8 cellular contexts compared by ENCODE assay signal in the genomic region with DNA sequence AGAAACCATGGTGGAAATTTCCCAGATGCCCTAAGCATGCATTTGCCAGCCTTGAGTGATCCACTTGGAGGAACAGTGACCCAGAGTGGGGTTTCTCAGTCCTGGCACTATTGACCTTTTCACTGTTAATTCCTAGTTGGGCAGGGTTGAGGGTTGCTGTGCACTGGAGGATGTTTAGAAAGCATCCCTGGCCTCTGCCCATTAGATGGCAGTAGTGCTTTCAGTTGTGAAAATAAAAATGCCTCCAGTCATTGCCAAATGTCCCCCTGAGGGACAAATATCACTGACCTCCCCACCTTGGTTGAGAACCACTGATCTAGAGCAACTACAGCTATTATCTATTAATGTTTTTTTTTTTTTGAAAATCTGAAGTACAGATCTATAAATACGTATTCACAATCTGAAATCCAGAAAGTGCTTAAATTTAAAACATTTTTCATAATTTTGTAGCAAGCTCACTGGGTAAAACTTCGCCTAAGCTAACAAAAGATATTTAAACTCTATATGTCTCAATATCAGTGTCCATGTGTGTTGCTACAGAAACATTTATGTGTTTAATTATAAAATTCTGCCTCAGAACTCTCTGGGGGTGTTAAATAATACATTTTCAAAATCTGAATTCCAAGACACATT. TPM values are rescaled to one million over a fixed set of nuclear protein-coding genes. Genes with fewer than 3 reads are reported as not detected.
DNase-seq lines count a peak whose midpoint lies in the region; ATAC-seq, FAIRE-seq and TF ChIP-seq lines count a peak whose summit lies in the region.

No MANE protein-coding gene starts in this region.

- no TSS peak for BruUV-seq in HCT116 (replicated peaks; lab: Mats Ljungman, UMichigan)

- RAD21 ChIA-PET in HCT116 (lab: Charles Lee; ENCODE audit: low non-redundant PET in 1 of 2, low total read pairs in 2 of 2, uncharacterized antibody in 2 of 2, unreplicated experiment in 2 of 2) = interaction anchor here in 1 of 2 experiments (0.6 kb wide), 1 partner anchor 289 kb away, joined by 3 read pairs; no protein-coding TSS in a partner anchor

- no peak overlapping the region for H3K4me3 Mint-ChIP-seq in activated T-helper 2 cell treated with anti-CD3 and anti-CD28 coated beads, Interferon-gamma antibody, Interleukin-2, Interleukin-4, amounts not matched to agents 10 μg/mL and 5 μg/mL and 100 μg/mL, durations not matched to agents 14 hours and 24 hours and 36 hours (ENCODE audit: low read depth)

- H3K4me1 ChIP-seq in HCT116 (ENCODE audit: control insufficient read depth in 1 of 2, insufficient read depth in 2 of 2, low read length in 2 of 2) (no peaks in the 10 kb centered on the region), SK-N-SH (ENCODE audit: control insufficient read depth in 1 of 2, insufficient read depth in 2 of 2, low read depth in 1 of 2, low read length in 1 of 2) (no peaks in the 10 kb centered on the region; a peak in 2 of 4 replicates), sigmoid colon (no peaks in the 10 kb centered on the region)

- H3K79me2 ChIP-seq in HCT116 (ENCODE audit: insufficient read depth, low read length) (no peaks in the 10 kb centered on the region), SK-N-SH (ENCODE audit: insufficient read depth) (no peaks in the 10 kb centered on the region)

- POLR2A ChIA-PET in HCT116 (lab: Charles Lee) = no interaction called here
- POLR2A ChIA-PET in SK-N-SH (lab: Yijun Ruan, JAX) = no interaction called here

- peak; percentile 86 for ATAC-seq in HCT116

- no peaks in the 10 kb centered on the region for H4K20me1 ChIP-seq in HCT116 (ENCODE audit: insufficient read depth)
- H4K20me1 ChIP-seq in SK-N-SH (ENCODE audit: insufficient read depth) = no peaks in the 10 kb centered on the region

- H3K36me3 ChIP-seq in HCT116 (ENCODE audit: control insufficient read depth in 1 of 2, insufficient read depth in 2 of 2, low read length in 2 of 2) (no peaks in the 10 kb centered on the region), SK-N-SH (replicated peaks in 1 of 2; ENCODE audit: control insufficient read depth in 1 of 2, insufficient read depth in 2 of 2, low read length in 1 of 2) (peaks cover 16 to 24% of the 10 kb centered on the region in 2 experiments), sigmoid colon (peaks cover 0 to 22% (median 0%) of the 10 kb centered on the region in 4 donors)

- peaks cover 23% of the 10 kb centered on the region for H3K36me3 Mint-ChIP-seq in activated T-helper 2 cell treated with anti-CD3 and anti-CD28 coated beads, Interferon-gamma antibody, Interleukin-2, Interleukin-4, amounts not matched to agents 10 μg/mL and 5 μg/mL and 100 μg/mL, durations not matched to agents 14 hours and 24 hours and 36 hours (ENCODE audit: low read depth)

- H3K9me2 ChIP-seq in HCT116 (ENCODE audit: insufficient read depth) (no peaks in the 10 kb centered on the region), SK-N-SH (no peaks in the 10 kb centered on the region)

- no peaks in the 10 kb centered on the region for H3K9me3 Mint-ChIP-seq in activated T-helper 2 cell treated with anti-CD3 and anti-CD28 coated beads, Interferon-gamma antibody, Interleukin-2, Interleukin-4, amounts not matched to agents 10 μg/mL and 5 μg/mL and 100 μg/mL, durations not matched to agents 14 hours and 24 hours and 36 hours

- peak; percentile 80 for TF ChIP-seq RAD21 in HCT116 (IDR thresholded peaks at IDR 0.05; ENCODE audit: low read depth)
- TF ChIP-seq RAD21 in SK-N-SH (IDR thresholded peaks at IDR 0.05; ENCODE audit: low read length) = peak; percentile 78

- no peak for TF ChIP-seq EP300 in SK-N-SH (IDR thresholded peaks at IDR 0.05; ENCODE audit: borderline replicate concordance in 1 of 2, low read depth in 1 of 2, low read length in 1 of 2)
- TF ChIP-seq EP300 in sigmoid colon (IDR thresholded peaks at IDR 0.05) = no peak

- TF ChIP-seq POLR2A in HCT116 (IDR thresholded peaks at IDR 0.05; ENCODE audit: borderline replicate concordance, extremely low read depth, insufficient read depth, insufficient read length) (no peak), sigmoid colon (IDR thresholded peaks at IDR 0.05) (no peak)

- peak; percentile 56 for TF ChIP-seq CTCF in D721Med (IDR thresholded peaks at IDR 0.05; ENCODE audit: insufficient read depth, missing control alignments)
- peak; percentile 63 to 77 (median 74); a peak in 5 of 6 replicates for TF ChIP-seq CTCF in HCT116 (IDR thresholded peaks at IDR 0.05 in 2 of 3, conservative IDR thresholded peaks at IDR 0.05 in 1 of 3; ENCODE audit: borderline replicate concordance in 1 of 3, insufficient read depth in 1 of 3, low read depth in 2 of 3, low read length in 2 of 3)
- TF ChIP-seq CTCF in SK-N-SH (IDR thresholded peaks at IDR 0.05) = peak; percentile 81
- peak; percentile 68 for TF ChIP-seq CTCF in fibroblast of villous mesenchyme (IDR thresholded peaks at IDR 0.05; ENCODE audit: insufficient read depth, low read depth, low read length)
- TF ChIP-seq CTCF in sigmoid colon (IDR thresholded peaks at IDR 0.05) = peak; percentile 10 to 58 (median 22)

- H3K4me3 ChIP-seq in HCT116 (replicated peaks in 1 of 2; ENCODE audit: low read depth in 1 of 2, low read length in 2 of 2) (no peak overlapping the region), SK-N-SH (ENCODE audit: low read depth in 2 of 2, low read length in 1 of 2) (no peak overlapping the region; a peak in 1 of 4 replicates), fibroblast of villous mesenchyme (ENCODE audit: low read depth, low read length) (no peak overlapping the region), sigmoid colon (no peak overlapping the region)

- H3K27me3 ChIP-seq in HCT116 (ENCODE audit: insufficient read depth, low read length) (no peaks in the 10 kb centered on the region), SK-N-SH (ENCODE audit: insufficient read depth) (no peaks in the 10 kb centered on the region), sigmoid colon (no peaks in the 10 kb centered on the region)

- WGBS in SK-N-SH (ENCODE audit: low lambda C conversion rate) = 94% methylated on average over 2 of the region's 2 CpGs
- WGBS in sigmoid colon, 2 donors = 72 to 95% methylated on average over 2 of the region's 2 CpGs

- H3K9ac ChIP-seq in HCT116 (ENCODE audit: low read length) = no peak overlapping the region
- H3K9ac ChIP-seq in SK-N-SH = no peak overlapping the region

- H3K27ac ChIP-seq in HCT116 (ENCODE audit: low read depth, low read length) (no peak overlapping the region), SK-N-SH (ENCODE audit: low read depth in 2 of 2, low read length in 1 of 2) (no peak overlapping the region), sigmoid colon (no peak overlapping the region)

- FAIRE-seq in D721Med (lab: Jason Lieb, UNC) = no peak

- intact Hi-C loops in HCT116 (cut with micrococcal nuclease) (loop anchor here (1.0 to 2.0 kb wide), 2 partner anchors 288 to 529 kb away; no protein-coding TSS in a partner anchor), sigmoid colon (cut with DNase I) (no loop called here)
- intact Hi-C loops in activated T-helper 2 cell treated with anti-CD3 and anti-CD28 coated beads, Interferon-gamma antibody, Interleukin-2, Interleukin-4, amounts not matched to agents 10 μg/mL and 5 μg/mL and 100 μg/mL, durations not matched to agents 14 hours and 24 hours and 36 hours (cut with micrococcal nuclease) = no loop called here

- H3F3A ChIP-seq in SK-N-SH (replicated peaks; ENCODE audit: insufficient read depth) = peaks cover 7% of the 10 kb centered on the region

- H3K9me3 ChIP-seq in HCT116 (ENCODE audit: control insufficient read depth in 1 of 2, insufficient read depth in 1 of 2, low read depth in 1 of 2, low read length in 2 of 2) (no peaks in the 10 kb centered on the region), SK-N-SH (no peaks in the 10 kb centered on the region), sigmoid colon (no peaks in the 10 kb centered on the region)

- H3K27ac Mint-ChIP-seq in activated T-helper 2 cell treated with anti-CD3 and anti-CD28 coated beads, Interferon-gamma antibody, Interleukin-2, Interleukin-4, amounts not matched to agents 10 μg/mL and 5 μg/mL and 100 μg/mL, durations not matched to agents 14 hours and 24 hours and 36 hours = no peak overlapping the region

- DNase-seq in D721Med (ENCODE audit: insufficient read length, low spot score) (no peak), HCT116 (ENCODE audit: low read depth, low spot score) (peak; percentile 42), SK-N-SH (peak; percentile 20), fibroblast of villous mesenchyme (ENCODE audit: low read depth) (peak; percentile 37), sigmoid colon (no peak), NCI-H524 treated with DMSO at 0.1 percent for 48 hours (lab: John Stamatoyannopoulos, UW) (no peak), amniotic stem cell (lab: John Stamatoyannopoulos, UW) (no peak)
- DNase-seq in activated T-helper 2 cell treated with anti-CD3 and anti-CD28 coated beads, Interferon-gamma antibody, Interleukin-2, Interleukin-4, amounts not matched to agents 10 μg/mL and 5 μg/mL and 100 μg/mL, durations not matched to agents 14 hours and 24 hours and 36 hours (ENCODE audit: low spot score) = no peak

- CTCF ChIA-PET in HCT116 (lab: Charles Lee) = interaction anchor here (0.6 to 2.0 kb wide), 8 partner anchors 12 to 474 kb away, joined by 3 to 9 read pairs (median 4); a partner anchor contains a TSS
- CTCF ChIA-PET in SK-N-SH (lab: Yijun Ruan, JAX) = interaction anchor here (0.7 to 6.0 kb wide), 20 partner anchors 9 to 529 kb away, joined by 3 to 82 read pairs (median 4); a partner anchor contains a TSS

- H3K4me2 ChIP-seq in HCT116 (ENCODE audit: low read length) (no peak overlapping the region), SK-N-SH (no peak overlapping the region)

- no peaks in the 10 kb centered on the region for H3K27me3 Mint-ChIP-seq in activated T-helper 2 cell treated with anti-CD3 and anti-CD28 coated beads, Interferon-gamma antibody, Interleukin-2, Interleukin-4, amounts not matched to agents 10 μg/mL and 5 μg/mL and 100 μg/mL, durations not matched to agents 14 hours and 24 hours and 36 hours (ENCODE audit: low read depth)

- H2AFZ ChIP-seq in HCT116 (ENCODE audit: low read depth, low read length, poor library complexity, severe bottlenecking) (no peak overlapping the region), SK-N-SH (ENCODE audit: low read depth) (no peak overlapping the region)

- no peaks in the 10 kb centered on the region for H3K4me1 Mint-ChIP-seq in activated T-helper 2 cell treated with anti-CD3 and anti-CD28 coated beads, Interferon-gamma antibody, Interleukin-2, Interleukin-4, amounts not matched to agents 10 μg/mL and 5 μg/mL and 100 μg/mL, durations not matched to agents 14 hours and 24 hours and 36 hours (ENCODE audit: low read depth)

TF ChIP-seq in SK-N-SH, 30 proteins besides CTCF, POLR2A, EP300 and RAD21 (continues in another document):
- TF ChIP-seq TEAD4 (IDR thresholded peaks at IDR 0.05; ENCODE audit: borderline replicate concordance, insufficient read depth) = no peak

RNA-seq across cellular contexts. Expression of a gene that starts 27.3 kb away (rescaled TPM):
- total RNA-seq in HCT116 (2021; ENCODE audit: unreplicated experiment) (58.5 TPM), fibroblast of villous mesenchyme (198 and 506 TPM in 2 replicates), sigmoid colon (10 to 100 TPM; 19.3 to 53.7 (median 19.3) TPM)
- 52.6 and 53.3 TPM in 2 replicates for polyA plus RNA-seq in HCT116 (2012)
- polyA plus RNA-seq in SK-N-SH (2012; rRNA removed) (1.8 and 2.5 TPM in 2 replicates), sigmoid colon (10 to 100 TPM in 2 of 3 donors, 1 to 10 TPM in 1; 9.9 to 22.0 (median 17.4) TPM)
- polyA plus RNA-seq in SK-N-SH (2012; cell fraction: cytosol; rRNA removed) = 2.3 and 2.4 TPM in 2 replicates
- 2.8 and 3.6 TPM in 2 replicates for polyA plus RNA-seq in SK-N-SH (2012; cell fraction: nucleus; rRNA removed)
- 0.74 and 1.0 TPM in 2 replicates for total RNA-seq in activated T-helper 2 cell treated with anti-CD3 and anti-CD28 coated beads, Interferon-gamma antibody, Interleukin-2, Interleukin-4, amounts not matched to agents 10 μg/mL and 5 μg/mL and 100 μg/mL, durations not matched to agents 14 hours and 24 hours and 36 hours

Comparison
In these comparisons a context has a peak if more than half of its experiments do, and no peak if none do; other contexts are left out.
1. DNase-seq: peak in HCT116 (single experiment), SK-N-SH (single experiment) and fibroblast of villous mesenchyme (single experiment); none in D721Med (single experiment), sigmoid colon (single experiment), NCI-H524 treated with DMSO at 0.1 percent for 48 hours (single experiment), amniotic stem cell (single experiment) and activated T-helper 2 cell treated with anti-CD3 and anti-CD28 coated beads, Interferon-gamma antibody, Interleukin-2, Interleukin-4, amounts not matched to agents 10 μg/mL and 5 μg/mL and 100 μg/mL, durations not matched to agents 14 hours and 24 hours and 36 hours (single experiment).
2. CTCF ChIP-seq: peak in every context shown above with its lines; median percentile 81 in SK-N-SH; 74 in HCT116; 68 in fibroblast of villous mesenchyme; 56 in D721Med; 22 in sigmoid colon.
3. RNA of a gene that starts 27.3 kb away (total RNA-seq): 198 to 506 TPM in fibroblast of villous mesenchyme, 58.5 TPM in HCT116 (single experiment) and 19.3 to 53.7 TPM in sigmoid colon; 0.74 to 1.0 TPM in activated T-helper 2 cell treated with anti-CD3 and anti-CD28 coated beads, Interferon-gamma antibody, Interleukin-2, Interleukin-4, amounts not matched to agents 10 μg/mL and 5 μg/mL and 100 μg/mL, durations not matched to agents 14 hours and 24 hours and 36 hours; every median in the first group is over 10 times any median in the second.